21 cellular contexts compared by ENCODE assay signal in the genomic region with DNA sequence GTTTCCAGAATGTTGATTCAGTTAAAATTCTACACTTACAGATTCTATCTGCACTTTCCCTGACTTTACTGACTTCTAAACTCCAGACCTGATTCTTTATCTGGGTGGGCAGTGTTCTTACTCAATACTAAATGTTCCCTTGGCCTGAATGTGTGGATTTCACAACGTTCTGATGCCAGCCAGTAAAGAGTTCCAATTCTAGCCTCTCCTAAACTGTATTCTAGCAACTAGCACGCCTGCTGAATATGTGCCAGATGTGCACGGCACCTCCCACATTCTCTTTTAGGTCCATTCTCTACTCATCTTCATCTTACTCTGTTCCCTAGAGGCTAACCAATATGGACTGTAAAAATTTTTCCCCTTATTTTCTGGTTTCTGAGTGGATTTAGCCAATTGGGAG.
"Had no signal": no experiment of that assay in that cellular context is flagged by ENCODE, and none has a peak within 500 bp of the region (broad histone marks: within the 10 kb centered on the region; RNA-seq: fewer than 3 reads in every experiment).

No MANE protein-coding gene starts in this region.

- H3K36me3 ChIP-seq: gastroesophageal sphincter, neural progenitor cell, right atrium auricular region, WERI-Rb-1 had no signal

- H3K27me3 ChIP-seq: gastroesophageal sphincter, hepatocyte, neural progenitor cell, right atrium auricular region, testis had no signal

- H3K79me2 ChIP-seq: hepatocyte had no signal

- DNase-seq: activated CD4-positive, alpha-beta T cell treated with anti-CD3 and anti-CD28 coated beads for 48 hours; activated CD4-positive, alpha-beta T cell treated with anti-CD3 and anti-CD28 coated beads, Interleukin-2, amount 50 U/mL, for 48 hours; activated CD8-positive, alpha-beta memory T cell treated with anti-CD3 and anti-CD28 coated beads for 24 hours; activated effector memory CD4-positive, alpha-beta T cell treated with Interleukin-2 at 50 U/mL for 16 hours; activated naive CD4-positive, alpha-beta T cell treated with Interleukin-2 at 50 U/mL for 16 hours; activated naive CD8-positive, alpha-beta T cell treated with anti-CD3 and anti-CD28 coated beads, Interleukin-2, amount 10 ng/mL, durations not matched to agents 7 days and 5 days; amygdala; central memory CD4-positive, alpha-beta T cell; left colon; midbrain; natural killer cell; occipital lobe; stimulated activated CD4-positive, alpha-beta T cell treated with anti-CD3 and anti-CD28 coated beads, Interleukin-2, amount 100 ng/mL, for 48 hours; stimulated activated naive CD4-positive, alpha-beta T cell treated with Interleukin-2 at 50 U/mL for 16 hours; testis; trophoblast cell; WERI-Rb-1 had no signal

- H3K4me2 ChIP-seq: hepatocyte, neural progenitor cell had no signal

- H3K9me3 ChIP-seq: gastroesophageal sphincter, right atrium auricular region, testis had no signal

- H2AFZ ChIP-seq: hepatocyte, neural progenitor cell had no signal

- H3K9ac ChIP-seq: neural progenitor cell had no signal

- H3K4me1 ChIP-seq: gastroesophageal sphincter, neural progenitor cell, right atrium auricular region, testis had no signal

- H3K4me3 ChIP-seq: gastroesophageal sphincter, hepatocyte, neural progenitor cell, right atrium auricular region, testis had no signal

- H3K27ac ChIP-seq: gastroesophageal sphincter, hepatocyte, neural progenitor cell, right atrium auricular region, testis, WERI-Rb-1 had no signal
